1 cellular context compared by ENCODE assay signal in genomic region chr19:13120817-13121216, GRCh38.
TF ChIP-seq lines count a peak whose summit lies in the region.

No MANE protein-coding gene starts in this region.

TF ChIP-seq in GM23338, 12 proteins besides CTCF, POLR2A, EP300 and RAD21:
- TF ChIP-seq, protein P1, sequence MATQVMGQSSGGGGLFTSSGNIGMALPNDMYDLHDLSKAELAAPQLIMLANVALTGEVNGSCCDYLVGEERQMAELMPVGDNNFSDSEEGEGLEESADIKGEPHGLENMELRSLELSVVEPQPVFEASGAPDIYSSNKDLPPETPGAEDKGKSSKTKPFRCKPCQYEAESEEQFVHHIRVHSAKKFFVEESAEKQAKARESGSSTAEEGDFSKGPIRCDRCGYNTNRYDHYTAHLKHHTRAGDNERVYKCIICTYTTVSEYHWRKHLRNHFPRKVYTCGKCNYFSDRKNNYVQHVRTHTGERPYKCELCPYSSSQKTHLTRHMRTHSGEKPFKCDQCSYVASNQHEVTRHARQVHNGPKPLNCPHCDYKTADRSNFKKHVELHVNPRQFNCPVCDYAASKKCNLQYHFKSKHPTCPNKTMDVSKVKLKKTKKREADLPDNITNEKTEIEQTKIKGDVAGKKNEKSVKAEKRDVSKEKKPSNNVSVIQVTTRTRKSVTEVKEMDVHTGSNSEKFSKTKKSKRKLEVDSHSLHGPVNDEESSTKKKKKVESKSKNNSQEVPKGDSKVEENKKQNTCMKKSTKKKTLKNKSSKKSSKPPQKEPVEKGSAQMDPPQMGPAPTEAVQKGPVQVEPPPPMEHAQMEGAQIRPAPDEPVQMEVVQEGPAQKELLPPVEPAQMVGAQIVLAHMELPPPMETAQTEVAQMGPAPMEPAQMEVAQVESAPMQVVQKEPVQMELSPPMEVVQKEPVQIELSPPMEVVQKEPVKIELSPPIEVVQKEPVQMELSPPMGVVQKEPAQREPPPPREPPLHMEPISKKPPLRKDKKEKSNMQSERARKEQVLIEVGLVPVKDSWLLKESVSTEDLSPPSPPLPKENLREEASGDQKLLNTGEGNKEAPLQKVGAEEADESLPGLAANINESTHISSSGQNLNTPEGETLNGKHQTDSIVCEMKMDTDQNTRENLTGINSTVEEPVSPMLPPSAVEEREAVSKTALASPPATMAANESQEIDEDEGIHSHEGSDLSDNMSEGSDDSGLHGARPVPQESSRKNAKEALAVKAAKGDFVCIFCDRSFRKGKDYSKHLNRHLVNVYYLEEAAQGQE (IDR thresholded peaks at IDR 0.05; ENCODE audit: unreplicated experiment), result no peak
- TF ChIP-seq ZNF462 (CRISPR knock-in tag; IDR thresholded peaks at IDR 0.05), result no peak
- TF ChIP-seq CREB1 (CRISPR knock-in tag; IDR thresholded peaks at IDR 0.05; ENCODE audit: low read depth), result no peak
- TF ChIP-seq ZNF114 (CRISPR knock-in tag; IDR thresholded peaks at IDR 0.05), result no peak
- TF ChIP-seq ETS1 (IDR thresholded peaks at IDR 0.05), result no peak
- TF ChIP-seq STAT1 (IDR thresholded peaks at IDR 0.05; ENCODE audit: unreplicated experiment), result no peak
- no peak for TF ChIP-seq EZH2phosphoT487 (IDR thresholded peaks at IDR 0.05; ENCODE audit: unreplicated experiment)
